9 cellular contexts compared by ENCODE assay signal in the genomic region with DNA sequence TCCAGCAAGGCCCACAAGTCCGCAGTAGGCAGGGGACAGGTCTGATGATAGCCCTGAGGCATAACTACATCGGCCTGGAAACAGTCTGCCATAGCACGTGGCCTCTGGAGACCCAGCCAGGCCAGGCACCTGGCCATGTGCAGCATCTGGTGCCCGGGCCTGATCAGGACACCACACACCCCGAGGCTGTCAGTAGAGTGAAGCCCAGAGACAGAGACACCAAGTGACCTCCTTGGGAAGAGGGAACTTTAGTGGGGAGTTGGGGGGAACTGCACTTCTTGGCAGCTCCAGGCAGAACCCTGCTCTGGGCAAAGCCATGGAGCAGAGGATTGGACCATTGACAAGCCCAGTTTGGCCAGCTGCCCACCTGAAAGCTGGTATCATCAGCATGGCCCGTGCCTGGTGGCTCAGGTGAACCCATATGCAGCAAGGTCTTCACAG. TPM values are rescaled to one million over a fixed set of nuclear protein-coding genes. Genes with fewer than 3 reads are reported as not detected.
DNase-seq lines count a peak whose midpoint lies in the region; ATAC-seq and TF ChIP-seq lines count a peak whose summit lies in the region.
"Had no signal": no experiment of that assay in that cellular context is flagged by ENCODE, and none has a peak within 500 bp of the region (broad histone marks: within the 10 kb centered on the region; RNA-seq: fewer than 3 reads in every experiment).

No MANE protein-coding gene starts in this region.

- DNase-seq in GM23338 (ENCODE audit: low spot score): no peak
- DNase-seq in ascending aorta (ENCODE audit: low spot score in 2 of 2): peak in 1 of 2 donors; percentile 73
- peak; percentile 3 for DNase-seq in iPS-NIHi11 (ENCODE audit: low spot score)
- no peak for DNase-seq in smooth muscle cell (lab: John Stamatoyannopoulos, UW; ENCODE audit: unreplicated experiment)
- no peak for DNase-seq in NCI-H128 (lab: John Stamatoyannopoulos, UW; ENCODE audit: unreplicated experiment)

- peaks cover 7% of the 10 kb centered on the region; the same call in 2 of the 3 replicates for H3K9me3 Mint-ChIP-seq in GM23338

- H3K27me3 Mint-ChIP-seq in GM23338 (ENCODE audit: insufficient read depth, low read depth, poor library complexity): peaks cover 18% of the 10 kb centered on the region

- no peaks in the 10 kb centered on the region for H3K9me3 ChIP-seq in ascending aorta
- H3K9me3 ChIP-seq in smooth muscle cell (replicated peaks; ENCODE audit: low read depth): no peaks in the 10 kb centered on the region
- H3K9me3 ChIP-seq: SJSA1 had no signal

- H3K4me3 ChIP-seq in GM23338: peak overlapping the region; percentile 85; the same call in 1 of the 2 replicates
- H3K4me3 ChIP-seq in ascending aorta: peak overlapping the region; percentile 80 to 87
- no peak overlapping the region for H3K4me3 ChIP-seq in smooth muscle cell

- 89% methylated on average over 6 of the region's 6 CpGs for WGBS in smooth muscle cell (ENCODE audit: low lambda C conversion rate)

- H3K79me2 ChIP-seq in GM23338 (replicated peaks; ENCODE audit: insufficient read depth) (peaks cover 5% of the 10 kb centered on the region; the same call in 1 of the 2 replicates), smooth muscle cell (ENCODE audit: low read depth) (no peaks in the 10 kb centered on the region)

- ATAC-seq in GM23338 (no peak), GM18861 (IDR thresholded peaks at IDR 0.05; ENCODE audit: unreplicated experiment) (no peak), GM21717 (IDR thresholded peaks at IDR 0.05; ENCODE audit: unreplicated experiment) (no peak), HG03095 (IDR thresholded peaks at IDR 0.05; ENCODE audit: unreplicated experiment) (no peak)

- no peak overlapping the region for H3K27ac Mint-ChIP-seq in GM23338

- H3K9me2 ChIP-seq in GM23338 (ENCODE audit: insufficient read depth): no peaks in the 10 kb centered on the region

- intact Hi-C loops in ascending aorta (cut with DNase I): loop anchor here (5.0 kb wide), 1 partner anchor 100 kb away; no protein-coding TSS in a partner anchor

- peaks cover 29% of the 10 kb centered on the region for H3K4me1 Mint-ChIP-seq in GM23338

- H3K36me3 ChIP-seq in GM23338 (ENCODE audit: insufficient read depth) (peaks cover 7% of the 10 kb centered on the region; the same call in 1 of the 2 replicates), ascending aorta (peaks cover 9 to 27% of the 10 kb centered on the region in 2 donors), smooth muscle cell (ENCODE audit: low read depth) (no peaks in the 10 kb centered on the region)

- no peaks in the 10 kb centered on the region for H3F3A ChIP-seq in GM23338 (replicated peaks; ENCODE audit: low read depth)
- H3F3A ChIP-seq in smooth muscle cell (ENCODE audit: low read depth): peaks cover 7% of the 10 kb centered on the region

- H3K27me3 ChIP-seq in GM23338 (ENCODE audit: insufficient read depth) (no peaks in the 10 kb centered on the region), ascending aorta (no peaks in the 10 kb centered on the region), smooth muscle cell (ENCODE audit: low read depth) (no peaks in the 10 kb centered on the region)
- H3K27me3 ChIP-seq: SJSA1 had no signal

- no peak overlapping the region for H3K9ac ChIP-seq in smooth muscle cell (ENCODE audit: low read depth)

- H2AFZ ChIP-seq in GM23338: no peak overlapping the region
- no peak overlapping the region for H2AFZ ChIP-seq in smooth muscle cell (ENCODE audit: low read depth)

- H4K20me1 ChIP-seq in GM23338 (replicated peaks; ENCODE audit: insufficient read depth) (no peaks in the 10 kb centered on the region), smooth muscle cell (ENCODE audit: low read depth) (peaks cover 5% of the 10 kb centered on the region)

- H3K4me1 ChIP-seq in GM23338 (ENCODE audit: insufficient read depth): peaks cover 18% of the 10 kb centered on the region
- peaks cover 0 to 21% of the 10 kb centered on the region in 2 donors for H3K4me1 ChIP-seq in ascending aorta
- peaks cover 5% of the 10 kb centered on the region for H3K4me1 ChIP-seq in smooth muscle cell (ENCODE audit: low read depth)

- TF ChIP-seq CTCF in GM23338 (conservative IDR thresholded peaks at IDR 0.05; ENCODE audit: low read depth in 2 of 2) (no peak), ascending aorta (IDR thresholded peaks at IDR 0.05) (no peak), smooth muscle cell (IDR thresholded peaks at IDR 0.05; ENCODE audit: borderline replicate concordance, insufficient read depth, poor library complexity, severe bottlenecking) (no peak)

- H3K36me3 Mint-ChIP-seq in GM23338 (ENCODE audit: low read depth): peaks cover 24% of the 10 kb centered on the region

- H3K27ac ChIP-seq in GM23338 (ENCODE audit: low read depth) (no peak overlapping the region), ascending aorta (peak overlapping the region; percentile 97 to 98), smooth muscle cell (ENCODE audit: low read depth) (peak overlapping the region; percentile 45)
- H3K27ac ChIP-seq: SJSA1 had no signal

- H3K4me3 Mint-ChIP-seq in GM23338: peak overlapping the region; percentile 82

- H3K4me2 ChIP-seq in GM23338 (peak overlapping the region; percentile 95; the same call in 1 of the 2 replicates), smooth muscle cell (peak overlapping the region; percentile 96)

TF ChIP-seq in GM23338, 12 proteins besides CTCF, POLR2A, EP300 and RAD21 (continues in another document):
- TF ChIP-seq, protein P1, sequence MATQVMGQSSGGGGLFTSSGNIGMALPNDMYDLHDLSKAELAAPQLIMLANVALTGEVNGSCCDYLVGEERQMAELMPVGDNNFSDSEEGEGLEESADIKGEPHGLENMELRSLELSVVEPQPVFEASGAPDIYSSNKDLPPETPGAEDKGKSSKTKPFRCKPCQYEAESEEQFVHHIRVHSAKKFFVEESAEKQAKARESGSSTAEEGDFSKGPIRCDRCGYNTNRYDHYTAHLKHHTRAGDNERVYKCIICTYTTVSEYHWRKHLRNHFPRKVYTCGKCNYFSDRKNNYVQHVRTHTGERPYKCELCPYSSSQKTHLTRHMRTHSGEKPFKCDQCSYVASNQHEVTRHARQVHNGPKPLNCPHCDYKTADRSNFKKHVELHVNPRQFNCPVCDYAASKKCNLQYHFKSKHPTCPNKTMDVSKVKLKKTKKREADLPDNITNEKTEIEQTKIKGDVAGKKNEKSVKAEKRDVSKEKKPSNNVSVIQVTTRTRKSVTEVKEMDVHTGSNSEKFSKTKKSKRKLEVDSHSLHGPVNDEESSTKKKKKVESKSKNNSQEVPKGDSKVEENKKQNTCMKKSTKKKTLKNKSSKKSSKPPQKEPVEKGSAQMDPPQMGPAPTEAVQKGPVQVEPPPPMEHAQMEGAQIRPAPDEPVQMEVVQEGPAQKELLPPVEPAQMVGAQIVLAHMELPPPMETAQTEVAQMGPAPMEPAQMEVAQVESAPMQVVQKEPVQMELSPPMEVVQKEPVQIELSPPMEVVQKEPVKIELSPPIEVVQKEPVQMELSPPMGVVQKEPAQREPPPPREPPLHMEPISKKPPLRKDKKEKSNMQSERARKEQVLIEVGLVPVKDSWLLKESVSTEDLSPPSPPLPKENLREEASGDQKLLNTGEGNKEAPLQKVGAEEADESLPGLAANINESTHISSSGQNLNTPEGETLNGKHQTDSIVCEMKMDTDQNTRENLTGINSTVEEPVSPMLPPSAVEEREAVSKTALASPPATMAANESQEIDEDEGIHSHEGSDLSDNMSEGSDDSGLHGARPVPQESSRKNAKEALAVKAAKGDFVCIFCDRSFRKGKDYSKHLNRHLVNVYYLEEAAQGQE (IDR thresholded peaks at IDR 0.05; ENCODE audit: unreplicated experiment): no peak
- TF ChIP-seq, protein P2, sequence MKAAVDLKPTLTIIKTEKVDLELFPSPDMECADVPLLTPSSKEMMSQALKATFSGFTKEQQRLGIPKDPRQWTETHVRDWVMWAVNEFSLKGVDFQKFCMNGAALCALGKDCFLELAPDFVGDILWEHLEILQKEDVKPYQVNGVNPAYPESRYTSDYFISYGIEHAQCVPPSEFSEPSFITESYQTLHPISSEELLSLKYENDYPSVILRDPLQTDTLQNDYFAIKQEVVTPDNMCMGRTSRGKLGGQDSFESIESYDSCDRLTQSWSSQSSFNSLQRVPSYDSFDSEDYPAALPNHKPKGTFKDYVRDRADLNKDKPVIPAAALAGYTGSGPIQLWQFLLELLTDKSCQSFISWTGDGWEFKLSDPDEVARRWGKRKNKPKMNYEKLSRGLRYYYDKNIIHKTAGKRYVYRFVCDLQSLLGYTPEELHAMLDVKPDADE (IDR thresholded peaks at IDR 0.05): no peak
- TF ChIP-seq POLR2AphosphoS5 (IDR thresholded peaks at IDR 0.05; ENCODE audit: low read depth) (no peak), ZNF331 (CRISPR knock-in tag; IDR thresholded peaks at IDR 0.05; ENCODE audit: low read depth) (no peak), ZNF114 (CRISPR knock-in tag; IDR thresholded peaks at IDR 0.05) (no peak), STAT1 (IDR thresholded peaks at IDR 0.05; ENCODE audit: unreplicated experiment) (no peak)

RNA-seq across cellular contexts. Expression of a gene that starts 1.2 kb away (rescaled TPM):
- total RNA-seq in GM23338 (2014; rRNA removed; shearing (Covaris generic)): 148 and 166 TPM in 2 replicates
- polyA plus RNA-seq in GM23338 (2016; fragmentation: Nextera tagmentation; extraction: Ambion mirVana): 146 and 167 TPM in 2 replicates
- total RNA-seq in ascending aorta: 218 TPM
- total RNA-seq in smooth muscle cell: 111 and 124 TPM in 2 replicates
- 297 and 333 TPM in 2 replicates for polyA plus RNA-seq in smooth muscle cell

RNA-seq across cellular contexts. Expression of a gene that starts 53.9 kb away (rescaled TPM):
- 15.0 and 22.9 TPM in 2 replicates for total RNA-seq in GM23338 (2014; rRNA removed; shearing (Covaris generic))
- polyA plus RNA-seq in GM23338 (2016; fragmentation: Nextera tagmentation; extraction: Ambion mirVana) (7.6 and 8.6 TPM in 2 replicates), smooth muscle cell (37.4 and 47.7 TPM in 2 replicates)
- total RNA-seq in ascending aorta (3.7 TPM), smooth muscle cell (41.4 and 48.8 TPM in 2 replicates)

RNA-seq across cellular contexts. Expression of a gene that starts 56.2 kb away (rescaled TPM):
- 17.3 and 17.6 TPM in 2 replicates for total RNA-seq in GM23338 (2014; rRNA removed; shearing (Covaris generic))
- polyA plus RNA-seq in GM23338 (2016; fragmentation: Nextera tagmentation; extraction: Ambion mirVana) (5.8 and 6.1 TPM in 2 replicates), smooth muscle cell (5.7 and 7.3 TPM in 2 replicates)
- total RNA-seq in ascending aorta (9.0 TPM), smooth muscle cell (4.0 and 5.5 TPM in 2 replicates)
